Comparison of ENCODE assay signal across 1 cellular context in the genomic region with DNA sequence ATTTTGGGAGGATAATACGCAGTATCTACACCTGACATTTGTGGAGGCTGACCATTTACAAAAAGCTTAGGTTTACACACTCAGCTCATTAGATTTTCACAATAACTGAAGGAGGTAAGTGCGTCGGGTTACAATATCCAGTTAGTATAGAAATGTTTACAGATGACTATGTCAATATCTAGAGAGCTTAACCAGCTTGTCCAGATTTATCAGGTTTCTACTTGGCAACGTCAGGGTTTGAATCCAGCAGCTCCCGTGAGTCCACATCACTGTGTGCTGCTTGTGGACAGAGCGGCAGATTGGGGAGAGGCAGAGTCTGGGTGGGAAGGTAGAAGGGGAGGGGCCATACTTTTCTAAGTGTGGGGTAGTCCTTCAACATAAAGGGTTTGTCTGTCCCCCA.
TF ChIP-seq lines count a peak whose summit lies in the region.

No MANE protein-coding gene starts in this region.

TF ChIP-seq in GM12878, 131 proteins besides CTCF, POLR2A, EP300 and RAD21 (continued from another document):
- TF ChIP-seq MAX (IDR thresholded peaks at IDR 0.05; ENCODE audit: low read depth, low read length) (no peak), RBBP5 (conservative IDR thresholded peaks at IDR 0.05) (no peak), RCOR1 (conservative IDR thresholded peaks at IDR 0.05; ENCODE audit: low read depth, low read length) (no peak), EGR1 (IDR thresholded peaks at IDR 0.05; ENCODE audit: borderline replicate concordance in 1 of 2, low read depth in 2 of 2, low read length in 2 of 2) (no peak), NFXL1 (IDR thresholded peaks at IDR 0.05; ENCODE audit: borderline replicate concordance) (no peak), HCFC1 (IDR thresholded peaks at IDR 0.05; ENCODE audit: low read length) (no peak), MTA2 (IDR thresholded peaks at IDR 0.05; ENCODE audit: low read depth) (no peak)
- TF ChIP-seq, protein P1, sequence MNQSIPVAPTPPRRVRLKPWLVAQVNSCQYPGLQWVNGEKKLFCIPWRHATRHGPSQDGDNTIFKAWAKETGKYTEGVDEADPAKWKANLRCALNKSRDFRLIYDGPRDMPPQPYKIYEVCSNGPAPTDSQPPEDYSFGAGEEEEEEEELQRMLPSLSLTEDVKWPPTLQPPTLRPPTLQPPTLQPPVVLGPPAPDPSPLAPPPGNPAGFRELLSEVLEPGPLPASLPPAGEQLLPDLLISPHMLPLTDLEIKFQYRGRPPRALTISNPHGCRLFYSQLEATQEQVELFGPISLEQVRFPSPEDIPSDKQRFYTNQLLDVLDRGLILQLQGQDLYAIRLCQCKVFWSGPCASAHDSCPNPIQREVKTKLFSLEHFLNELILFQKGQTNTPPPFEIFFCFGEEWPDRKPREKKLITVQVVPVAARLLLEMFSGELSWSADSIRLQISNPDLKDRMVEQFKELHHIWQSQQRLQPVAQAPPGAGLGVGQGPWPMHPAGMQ (IDR thresholded peaks at IDR 0.05; ENCODE audit: borderline replicate concordance): no peak
